In the genomic region with DNA sequence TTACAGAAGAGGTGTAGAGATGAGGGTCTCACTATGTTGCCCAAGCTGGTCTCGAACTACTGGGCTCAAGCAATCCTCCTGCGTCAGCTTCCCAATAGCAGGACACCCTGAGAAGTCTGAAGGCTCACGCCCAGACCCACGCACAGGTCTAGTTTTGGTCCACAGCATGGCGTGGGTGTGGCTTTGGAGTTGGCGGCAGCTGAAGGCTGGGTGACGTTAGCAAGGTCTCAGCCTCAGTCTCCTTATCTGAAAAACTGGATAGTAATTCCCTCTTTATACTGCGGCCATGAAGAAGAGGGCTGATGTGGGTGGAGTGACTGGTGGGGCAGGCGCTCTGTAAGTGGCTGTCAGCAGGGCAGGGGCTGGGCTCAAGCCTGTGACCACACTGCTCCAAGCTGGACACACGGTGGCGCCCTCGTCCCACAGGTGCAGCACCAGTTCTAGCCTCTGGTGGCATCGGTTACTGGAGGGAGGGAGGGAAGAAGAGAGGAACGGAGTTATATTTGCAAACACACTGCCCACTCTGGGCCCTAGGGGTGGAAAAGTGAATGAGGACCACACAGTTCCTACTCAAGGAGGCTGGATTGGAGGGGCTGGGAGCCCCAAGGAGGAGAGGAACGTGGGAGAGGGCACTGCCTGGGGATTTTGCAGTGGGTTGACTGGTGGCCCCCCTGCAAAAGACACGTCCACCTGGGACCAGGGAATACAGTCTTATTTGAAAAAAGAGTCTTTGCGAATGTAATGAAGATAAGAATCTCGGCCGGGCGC, we compare ENCODE assay signal across 8 cellular contexts. TPM values are rescaled to one million over a fixed set of nuclear protein-coding genes. Genes with fewer than 3 reads are reported as not detected.
DNase-seq lines count a peak whose midpoint lies in the region; ATAC-seq lines count a peak whose summit lies in the region.

No MANE protein-coding gene starts in this region.

- intact Hi-C loops in activated CD4-positive, alpha-beta T cell treated with anti-CD3 and anti-CD28 coated beads for 36 hours (cut with DNase I, micrococcal nuclease): loop anchor here (1.0 to 5.0 kb wide), 4 partner anchors 23 to 144 kb away; no protein-coding TSS in a partner anchor

- POLR2A ChIA-PET in activated CD4-positive, alpha-beta T cell treated with anti-CD3 and anti-CD28 coated beads for 36 hours (lab: Charles Lee): no interaction called here

- no peaks in the 10 kb centered on the region for H3K9me3 Mint-ChIP-seq in activated CD4-positive, alpha-beta T cell treated with anti-CD3 and anti-CD28 coated beads for 36 hours (ENCODE audit: low read depth)

- peaks cover 12% of the 10 kb centered on the region for H3K27me3 Mint-ChIP-seq in activated CD4-positive, alpha-beta T cell treated with anti-CD3 and anti-CD28 coated beads for 36 hours

- CTCF ChIA-PET in activated CD4-positive, alpha-beta T cell treated with anti-CD3 and anti-CD28 coated beads for 36 hours (lab: Charles Lee): interaction anchor here (0.7 to 11.4 kb wide), 10 partner anchors 9 to 109 kb away, joined by 3 to 302 read pairs (median 3); no protein-coding TSS in a partner anchor

- H3K4me3 Mint-ChIP-seq in activated CD4-positive, alpha-beta T cell treated with anti-CD3 and anti-CD28 coated beads for 36 hours: no peak overlapping the region

- ATAC-seq in GM18907 (IDR thresholded peaks at IDR 0.05; ENCODE audit: unreplicated experiment) (peak; percentile 84), HG03196 (IDR thresholded peaks at IDR 0.05; ENCODE audit: unreplicated experiment) (peak; percentile 72), left lobe of liver (peak; percentile 99)
- ATAC-seq in activated CD4-positive, alpha-beta T cell treated with anti-CD3 and anti-CD28 coated beads for 36 hours: peak; percentile 92

- H3K4me1 Mint-ChIP-seq in activated CD4-positive, alpha-beta T cell treated with anti-CD3 and anti-CD28 coated beads for 36 hours: peaks cover 39% of the 10 kb centered on the region

- DNase-seq in AG08395 (ENCODE audit: low spot score): peak; percentile 95
- DNase-seq in NCI-H524 treated with DMSO at 0.1 percent for 48 hours (lab: John Stamatoyannopoulos, UW): peak; percentile 79
- DNase-seq in activated CD4-positive, alpha-beta T cell treated with anti-CD3 and anti-CD28 coated beads for 36 hours: peak; percentile 97
- peak; percentile 78 for DNase-seq in cerebellum (ENCODE audit: low spot score)
- DNase-seq in left lobe of liver (ENCODE audit: low spot score): peak; percentile 94
- peak; percentile 90 to 93 for DNase-seq in stimulated activated CD4-positive, alpha-beta T cell treated with anti-CD3 and anti-CD28 coated beads, Interleukin-2, amount 100 ng/mL, for 48 hours

- H3K27ac Mint-ChIP-seq in activated CD4-positive, alpha-beta T cell treated with anti-CD3 and anti-CD28 coated beads for 36 hours: peak overlapping the region; percentile 55

- no peaks in the 10 kb centered on the region for H3K36me3 Mint-ChIP-seq in activated CD4-positive, alpha-beta T cell treated with anti-CD3 and anti-CD28 coated beads for 36 hours (ENCODE audit: low read depth)

RNA-seq across cellular contexts. Expression of a gene that starts 19.6 kb away (rescaled TPM):
- not detected for total RNA-seq in activated CD4-positive, alpha-beta T cell treated with anti-CD3 and anti-CD28 coated beads for 36 hours
- total RNA-seq in cerebellum (3.4 TPM), left lobe of liver (22.4 TPM)

RNA-seq across cellular contexts. Expression of a gene that starts 21.5 kb away (rescaled TPM):
- under 1 TPM; 0.83 to 0.87 TPM for total RNA-seq in activated CD4-positive, alpha-beta T cell treated with anti-CD3 and anti-CD28 coated beads for 36 hours
- total RNA-seq in cerebellum (2.6 TPM), left lobe of liver (38.9 TPM)

RNA-seq across cellular contexts. Expression of a gene that starts 41.1 kb away (rescaled TPM):
- not detected for total RNA-seq in activated CD4-positive, alpha-beta T cell treated with anti-CD3 and anti-CD28 coated beads for 36 hours
- total RNA-seq in cerebellum (not detected), left lobe of liver (0.65 TPM)

RNA-seq across cellular contexts. Expression of a gene that starts 52.6 kb away (rescaled TPM):
- 100 to 1,000 TPM; 108 to 125 TPM for total RNA-seq in activated CD4-positive, alpha-beta T cell treated with anti-CD3 and anti-CD28 coated beads for 36 hours
- 5.4 TPM for total RNA-seq in cerebellum
- total RNA-seq in left lobe of liver: 8.0 TPM

Comparison
In these comparisons a context has a peak if more than half of its experiments do, and no peak if none do; other contexts are left out.
1. Peak in every context shown above with its lines: DNase-seq and ATAC-seq.
2. RNA of a gene that starts 21.5 kb away (total RNA-seq): 38.9 TPM in left lobe of liver (single experiment); 2.6 TPM in cerebellum (single experiment) and 0.83 to 0.87 TPM in activated CD4-positive, alpha-beta T cell treated with anti-CD3 and anti-CD28 coated beads for 36 hours; every median in the first group is over 10 times any median in the second.